8 cellular contexts compared by ENCODE assay signal in the genomic region with DNA sequence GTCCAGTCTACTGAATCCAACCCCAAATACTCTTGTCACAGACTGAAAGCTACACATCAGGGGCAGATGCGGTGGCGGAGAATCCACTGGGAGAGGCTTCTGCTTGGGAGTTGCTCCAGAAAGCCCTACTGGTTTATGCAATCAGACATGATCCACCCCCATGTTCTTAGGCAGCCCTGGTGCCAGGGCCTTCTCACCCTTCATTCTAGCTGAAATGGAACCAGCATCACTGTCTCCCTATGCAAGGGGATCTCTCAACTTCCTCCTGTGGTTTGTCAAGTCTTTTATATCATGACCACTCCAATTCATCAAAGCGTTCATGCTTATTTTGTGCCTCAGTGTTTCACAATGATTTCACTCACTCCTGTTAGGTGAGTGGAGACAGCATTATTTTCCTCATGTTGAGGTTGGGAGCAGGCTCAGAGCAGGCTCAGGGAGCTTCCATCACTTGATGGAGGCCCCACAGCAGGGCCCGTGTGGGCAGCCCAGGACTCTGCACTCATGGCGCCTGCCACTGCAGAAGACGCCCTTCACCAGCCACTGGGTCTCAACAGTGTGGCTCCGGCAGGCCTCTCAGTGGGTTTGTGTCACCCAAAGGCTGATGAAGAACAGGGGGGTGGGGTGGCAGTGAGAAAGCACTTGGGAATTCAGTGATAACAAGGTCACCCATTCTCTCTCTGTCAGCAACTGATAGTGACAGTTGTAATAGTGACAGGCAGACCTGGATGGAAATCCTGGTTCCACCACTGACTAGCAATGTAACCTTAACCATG.
DNase-seq lines count a peak whose midpoint lies in the region; ATAC-seq lines count a peak whose summit lies in the region.

No MANE protein-coding gene starts in this region.

- H3K36me3 ChIP-seq in mesodermal cell (ENCODE audit: control insufficient read depth, insufficient read depth, low read length) (no peaks in the 10 kb centered on the region), aorta (ENCODE audit: control insufficient read depth in 1 of 2, insufficient read depth in 2 of 2, low read length in 1 of 2) (no peaks in the 10 kb centered on the region)

- no peaks in the 10 kb centered on the region for H3K27me3 ChIP-seq in aorta (ENCODE audit: control insufficient read depth in 1 of 2, insufficient read depth in 2 of 2, low read length in 1 of 2)

- H3K27ac ChIP-seq in mesodermal cell (ENCODE audit: low read depth, low read length, severe bottlenecking) (peak overlapping the region; percentile 36), aorta (ENCODE audit: low read depth in 1 of 2, low read length in 2 of 2) (no peak overlapping the region)

- no peaks in the 10 kb centered on the region for H3K9me3 ChIP-seq in mesodermal cell (ENCODE audit: control insufficient read depth, low read length)
- no peaks in the 10 kb centered on the region for H3K9me3 ChIP-seq in aorta (ENCODE audit: control insufficient read depth, low read length)

- intact Hi-C loops in activated T-helper 2 cell treated with anti-CD3 and anti-CD28 coated beads, Interferon-gamma antibody, Interleukin-2, Interleukin-4, amounts not matched to agents 10 μg/mL and 5 μg/mL and 100 μg/mL, durations not matched to agents 14 hours and 24 hours and 36 hours (cut with micrococcal nuclease), result loop anchor here (1.0 to 10.0 kb wide), 8 partner anchors 12 to 1031 kb away; a partner anchor contains a TSS
- intact Hi-C loops in aorta (cut with DNase I), result no loop called here

- peaks cover 30 to 40% (median 38%) of the 10 kb centered on the region in 3 donors for H3K4me1 Mint-ChIP-seq in IgD-negative memory B cell
- peaks cover 66% of the 10 kb centered on the region for H3K4me1 Mint-ChIP-seq in activated T-helper 2 cell treated with anti-CD3 and anti-CD28 coated beads, Interferon-gamma antibody, Interleukin-2, Interleukin-4, amounts not matched to agents 10 μg/mL and 5 μg/mL and 100 μg/mL, durations not matched to agents 14 hours and 24 hours and 36 hours (ENCODE audit: low read depth)

- H3K9me3 Mint-ChIP-seq in IgD-negative memory B cell, result no peaks in the 10 kb centered on the region
- no peaks in the 10 kb centered on the region for H3K9me3 Mint-ChIP-seq in activated T-helper 2 cell treated with anti-CD3 and anti-CD28 coated beads, Interferon-gamma antibody, Interleukin-2, Interleukin-4, amounts not matched to agents 10 μg/mL and 5 μg/mL and 100 μg/mL, durations not matched to agents 14 hours and 24 hours and 36 hours

- peaks cover 9% of the 10 kb centered on the region for H3K4me1 ChIP-seq in mesodermal cell (ENCODE audit: control insufficient read depth, insufficient read depth, low read length, poor library complexity, severe bottlenecking)
- no peaks in the 10 kb centered on the region for H3K4me1 ChIP-seq in aorta (ENCODE audit: control insufficient read depth in 1 of 2, insufficient read depth in 2 of 2, low read length in 2 of 2)

- ATAC-seq in GM18502 (IDR thresholded peaks at IDR 0.05; ENCODE audit: poor library complexity, unreplicated experiment) (peak; percentile 0), aorta (ENCODE audit: low FRiP score) (no peak)

- H3K36me3 Mint-ChIP-seq in IgD-negative memory B cell, result peaks cover 3% of the 10 kb centered on the region
- peaks cover 28% of the 10 kb centered on the region for H3K36me3 Mint-ChIP-seq in activated T-helper 2 cell treated with anti-CD3 and anti-CD28 coated beads, Interferon-gamma antibody, Interleukin-2, Interleukin-4, amounts not matched to agents 10 μg/mL and 5 μg/mL and 100 μg/mL, durations not matched to agents 14 hours and 24 hours and 36 hours (ENCODE audit: low read depth)

- peak overlapping the region in 3 of 4 donors; percentile 41 to 71 (median 49) for H3K4me3 Mint-ChIP-seq in IgD-negative memory B cell
- H3K4me3 Mint-ChIP-seq in activated T-helper 2 cell treated with anti-CD3 and anti-CD28 coated beads, Interferon-gamma antibody, Interleukin-2, Interleukin-4, amounts not matched to agents 10 μg/mL and 5 μg/mL and 100 μg/mL, durations not matched to agents 14 hours and 24 hours and 36 hours (ENCODE audit: low read depth), result no peak overlapping the region

- H3K27me3 Mint-ChIP-seq in IgD-negative memory B cell, result peaks cover 2% of the 10 kb centered on the region
- H3K27me3 Mint-ChIP-seq in activated T-helper 2 cell treated with anti-CD3 and anti-CD28 coated beads, Interferon-gamma antibody, Interleukin-2, Interleukin-4, amounts not matched to agents 10 μg/mL and 5 μg/mL and 100 μg/mL, durations not matched to agents 14 hours and 24 hours and 36 hours (ENCODE audit: low read depth), result no peaks in the 10 kb centered on the region

- H3K4me3 ChIP-seq in mesodermal cell (ENCODE audit: extremely low read depth, insufficient read depth, low read length, poor library complexity, severe bottlenecking), result no peak overlapping the region
- no peak overlapping the region for H3K4me3 ChIP-seq in aorta (ENCODE audit: low read length in 2 of 2)

- no peak for DNase-seq in activated T-helper 2 cell treated with anti-CD3 and anti-CD28 coated beads, Interferon-gamma antibody, Interleukin-2, Interleukin-4, amounts not matched to agents 10 μg/mL and 5 μg/mL and 100 μg/mL, durations not matched to agents 14 hours and 24 hours and 36 hours (ENCODE audit: low spot score)
- DNase-seq in NCI-H2171 (lab: John Stamatoyannopoulos, UW) (no peak), GDM1 (lab: John Stamatoyannopoulos, UW) (no peak), aorta (no peak), SHP77 treated with DMSO at 0.1 percent for 48 hours (lab: John Stamatoyannopoulos, UW) (no peak)

- H3K27ac Mint-ChIP-seq in IgD-negative memory B cell, result peak overlapping the region; percentile 30 to 94 (median 81)
- H3K27ac Mint-ChIP-seq in activated T-helper 2 cell treated with anti-CD3 and anti-CD28 coated beads, Interferon-gamma antibody, Interleukin-2, Interleukin-4, amounts not matched to agents 10 μg/mL and 5 μg/mL and 100 μg/mL, durations not matched to agents 14 hours and 24 hours and 36 hours, result peak overlapping the region; percentile 98

- 96% methylated on average over 6 of the region's 7 CpGs for WGBS in mesodermal cell (ENCODE audit: insufficient coverage in 2 of 2), 2 experiments
- WGBS in aorta, 2 donors, result 95 to 96% methylated on average over 7 of the region's 7 CpGs
